9 cellular contexts compared by ENCODE assay signal in the genomic region with DNA sequence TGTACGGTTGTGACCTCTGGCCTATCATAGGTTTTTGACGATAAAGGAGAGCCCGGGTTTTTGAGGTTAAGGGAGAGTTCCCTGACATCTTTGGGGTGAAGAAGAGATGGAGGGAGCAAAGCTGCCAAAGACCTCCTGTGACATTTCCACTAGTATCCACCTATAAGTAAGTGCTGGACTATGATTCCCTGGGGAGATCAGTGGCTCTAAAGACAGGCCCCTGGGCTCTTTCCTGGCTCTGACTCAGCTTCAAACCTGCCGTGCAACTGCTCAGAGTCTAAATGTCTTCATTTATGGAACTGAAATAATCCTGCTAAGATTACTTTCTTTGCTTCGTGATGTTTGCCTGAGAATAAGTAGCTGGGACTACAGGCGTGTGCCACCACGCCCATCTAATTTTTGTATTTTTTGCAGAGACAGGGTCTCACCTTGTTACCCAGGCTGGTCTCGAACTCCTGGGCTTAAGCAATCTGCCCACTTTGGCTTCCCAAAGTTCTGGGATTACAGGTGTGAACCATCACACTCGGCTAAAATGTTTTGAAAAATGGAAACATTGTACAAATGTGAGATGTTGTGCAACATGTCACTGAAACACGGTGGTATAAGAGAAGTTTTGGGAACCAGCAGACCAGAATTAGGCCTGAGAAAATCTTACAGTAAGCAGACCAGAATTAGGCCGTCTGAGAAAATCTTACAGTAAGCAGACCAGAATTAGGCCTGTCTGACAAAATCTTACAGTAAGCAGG. TPM values are rescaled to one million over a fixed set of nuclear protein-coding genes. Genes with fewer than 3 reads are reported as not detected.
DNase-seq lines count a peak whose midpoint lies in the region; ATAC-seq and TF ChIP-seq lines count a peak whose summit lies in the region.
"Had no signal": no experiment of that assay in that cellular context is flagged by ENCODE, and none has a peak within 500 bp of the region (broad histone marks: within the 10 kb centered on the region; RNA-seq: fewer than 3 reads in every experiment).

No MANE protein-coding gene starts in this region.

- no peaks in the 10 kb centered on the region for H3K27me3 Mint-ChIP-seq in activated CD8-positive, alpha-beta memory T cell treated with anti-CD3 and anti-CD28 coated beads, Interleukin-2, amount 10 ng/mL, durations not matched to agents 7 days and 5 days

- no peak for ATAC-seq in activated CD8-positive, alpha-beta memory T cell treated with anti-CD3 and anti-CD28 coated beads, Interleukin-2, amount 10 ng/mL, durations not matched to agents 7 days and 5 days

- no peak overlapping the region for H3K27ac Mint-ChIP-seq in activated CD8-positive, alpha-beta memory T cell treated with anti-CD3 and anti-CD28 coated beads, Interleukin-2, amount 10 ng/mL, durations not matched to agents 7 days and 5 days

- H3K4me3 ChIP-seq in Peyer's patch (peak overlapping the region in 1 of 4 donors; percentile 85), esophagus muscularis mucosa (peak overlapping the region in 2 of 4 donors; percentile 84 to 100), spleen (no peak overlapping the region)

- TF ChIP-seq EP300 in esophagus muscularis mucosa (IDR thresholded peaks at IDR 0.05), result no peak

- no peak for TF ChIP-seq CTCF in Peyer's patch (IDR thresholded peaks at IDR 0.05)
- no peak for TF ChIP-seq CTCF in esophagus muscularis mucosa (IDR thresholded peaks at IDR 0.05)
- TF ChIP-seq CTCF in spleen (IDR thresholded peaks at IDR 0.05 in 8 of 11, conservative IDR thresholded peaks at IDR 0.05 in 3 of 11), result no peak

- H3K9me3 ChIP-seq in Peyer's patch (no peaks in the 10 kb centered on the region), esophagus muscularis mucosa (no peaks in the 10 kb centered on the region), spleen (no peaks in the 10 kb centered on the region)

- no peaks in the 10 kb centered on the region for H3K9me3 Mint-ChIP-seq in activated CD8-positive, alpha-beta memory T cell treated with anti-CD3 and anti-CD28 coated beads, Interleukin-2, amount 10 ng/mL, durations not matched to agents 7 days and 5 days (ENCODE audit: low read depth)

- H3K36me3 Mint-ChIP-seq in activated CD8-positive, alpha-beta memory T cell treated with anti-CD3 and anti-CD28 coated beads, Interleukin-2, amount 10 ng/mL, durations not matched to agents 7 days and 5 days, result peaks cover 7% of the 10 kb centered on the region

- H3K27ac ChIP-seq in Peyer's patch (peak overlapping the region; percentile 90 to 95 (median 92)), esophagus muscularis mucosa (replicated peaks in 1 of 4) (peak overlapping the region; percentile 82 to 88 (median 86)), spleen (peak overlapping the region in 7 of 8 donors; percentile 62 to 90 (median 87))

- CTCF ChIA-PET in activated CD8-positive, alpha-beta memory T cell treated with anti-CD3 and anti-CD28 coated beads, Interleukin-2, amount 10 ng/mL, durations not matched to agents 7 days and 5 days (lab: Charles Lee), result interaction anchor here (3.2 to 4.2 kb wide), 2 partner anchors 29 to 75 kb away, joined by 25 to 71 read pairs; a partner anchor contains a TSS

- TF ChIP-seq POLR2A in Peyer's patch (IDR thresholded peaks at IDR 0.05), result no peak
- no peak for TF ChIP-seq POLR2A in esophagus muscularis mucosa (IDR thresholded peaks at IDR 0.05; ENCODE audit: low read depth)
- TF ChIP-seq POLR2A in spleen (IDR thresholded peaks at IDR 0.05), result no peak

- intact Hi-C loops in esophagus muscularis mucosa (cut with DNase I), result loop anchor here (5.0 to 10.0 kb wide), 3 partner anchors 37 to 76 kb away; a partner anchor contains a TSS
- intact Hi-C loops in spleen (cut with DNase I; ENCODE audit: low total_unique reads), result loop anchor here (10.0 kb wide), 1 partner anchor 56 kb away; no protein-coding TSS in a partner anchor

- H3K4me1 ChIP-seq in Peyer's patch (peaks cover 0 to 24% (median 2%) of the 10 kb centered on the region in 4 donors), esophagus muscularis mucosa (peaks cover 16 to 66% (median 62%) of the 10 kb centered on the region in 4 donors), spleen (peaks cover 7 to 41% (median 29%) of the 10 kb centered on the region in 6 donors)

- H3K4me3 Mint-ChIP-seq in activated CD8-positive, alpha-beta memory T cell treated with anti-CD3 and anti-CD28 coated beads, Interleukin-2, amount 10 ng/mL, durations not matched to agents 7 days and 5 days, result peak overlapping the region; percentile 76

- H3K36me3 ChIP-seq in Peyer's patch, result no peaks in the 10 kb centered on the region
- H3K36me3 ChIP-seq in esophagus muscularis mucosa, result no peaks in the 10 kb centered on the region
- H3K36me3 ChIP-seq in spleen, result no peaks in the 10 kb centered on the region

- no peak for DNase-seq in activated CD8-positive, alpha-beta memory T cell treated with anti-CD3 and anti-CD28 coated beads, Interleukin-2, amount 10 ng/mL, durations not matched to agents 7 days and 5 days
- DNase-seq in activated CD8-positive, alpha-beta memory T cell treated with anti-CD3 and anti-CD28 coated beads for 24 hours, result no peak
- peak in 1 of 3 donors; percentile 64 for DNase-seq in Peyer's patch
- no peak for DNase-seq in esophagus muscularis mucosa (ENCODE audit: extremely low spot score)
- no peak for DNase-seq in spleen
- DNase-seq in activated CD8-positive, alpha-beta memory T cell treated with anti-CD3 and anti-CD28 coated beads, Interleukin-2, amount 50 U/mL, for 4 hours, result no peak
- no peak for DNase-seq in iPS-NIHi11 (ENCODE audit: low spot score)
- no peak for DNase-seq in NK-92 (lab: John Stamatoyannopoulos, UW; ENCODE audit: unreplicated experiment)
- DNase-seq: NCI-H2107 had no signal

- H3K4me1 Mint-ChIP-seq in activated CD8-positive, alpha-beta memory T cell treated with anti-CD3 and anti-CD28 coated beads, Interleukin-2, amount 10 ng/mL, durations not matched to agents 7 days and 5 days, result peaks cover 23% of the 10 kb centered on the region

- WGBS in esophagus muscularis mucosa, result 77% methylated on average over 11 of the region's 11 CpGs
- 74 to 87% (median 81%) methylated on average over 11 of the region's 11 CpGs for WGBS in spleen, 5 donors

- H3K27me3 ChIP-seq in Peyer's patch (no peaks in the 10 kb centered on the region), esophagus muscularis mucosa (no peaks in the 10 kb centered on the region), spleen (replicated peaks in 1 of 7) (no peaks in the 10 kb centered on the region)

RNA-seq across cellular contexts. Expression of a gene that starts 1.2 kb away (rescaled TPM):
- 10 to 100 TPM; 12.1 to 12.5 TPM for total RNA-seq in activated CD8-positive, alpha-beta memory T cell treated with anti-CD3 and anti-CD28 coated beads, Interleukin-2, amount 10 ng/mL, durations not matched to agents 7 days and 5 days
- total RNA-seq in Peyer's patch (100 to 1,000 TPM in 3 of 4 donors, 1 to 10 TPM in 1; 9.1 to 300 (median 210) TPM), esophagus muscularis mucosa (10 to 100 TPM; 11.1 to 32.5 (median 14.2) TPM), spleen (10 to 100 TPM in 4 of 7 donors, 1 to 10 TPM in 3; 8.3 to 13.3 (median 11.3) TPM)
- 1 to 10 TPM; 3.5 to 4.5 (median 4.3) TPM for polyA plus RNA-seq in spleen

RNA-seq across cellular contexts. Expression of a gene that starts 59.4 kb away (rescaled TPM):
- total RNA-seq in activated CD8-positive, alpha-beta memory T cell treated with anti-CD3 and anti-CD28 coated beads, Interleukin-2, amount 10 ng/mL, durations not matched to agents 7 days and 5 days, result 1 to 10 TPM; 1.7 to 2.1 TPM
- total RNA-seq in Peyer's patch (10 to 100 TPM; 20.0 to 40.4 (median 22.7) TPM), esophagus muscularis mucosa (10 to 100 TPM in 2 of 4 donors, 1 to 10 TPM in 2; 7.5 to 21.2 (median 10.2) TPM), spleen (10 to 100 TPM in 6 of 7 donors, 1 to 10 TPM in 1; 9.3 to 29.4 (median 16.7) TPM)
- 10 to 100 TPM; 11.2 to 40.3 (median 16.9) TPM for polyA plus RNA-seq in spleen
